Comparison of ENCODE assay signal across 18 cellular contexts in genomic region chr2:215654177-215654850, GRCh38.
DNase-seq lines count a peak whose midpoint lies in the region; TF ChIP-seq lines count a peak whose summit lies in the region.
"Had no signal": no experiment of that assay in that cellular context is flagged by ENCODE, and none has a peak within 500 bp of the region (broad histone marks: within the 10 kb centered on the region; RNA-seq: fewer than 3 reads in every experiment).

No MANE protein-coding gene starts in this region.

- H3K27me3 Mint-ChIP-seq in CD8-positive, alpha-beta memory T cell = peaks cover 0 to 3% of the 10 kb centered on the region in 2 donors
- H3K27me3 Mint-ChIP-seq: activated naive CD4-positive, alpha-beta T cell treated with anti-CD3 and anti-CD28 coated beads, Interleukin-2, amount 10 ng/mL, durations not matched to agents 7 days and 5 days; CD4-positive, alpha-beta memory T cell had no signal

- H3K36me3 Mint-ChIP-seq in CD8-positive, alpha-beta memory T cell = no peaks in the 10 kb centered on the region
- H3K36me3 Mint-ChIP-seq: activated naive CD4-positive, alpha-beta T cell treated with anti-CD3 and anti-CD28 coated beads, Interleukin-2, amount 10 ng/mL, durations not matched to agents 7 days and 5 days; CD4-positive, alpha-beta memory T cell; T-cell had no signal

- peak; percentile 47 for DNase-seq in BJ (ENCODE audit: low read depth)
- DNase-seq in ascending aorta (ENCODE audit: low spot score in 2 of 2) = no peak
- peak; percentile 65 for DNase-seq in fibroblast of villous mesenchyme (ENCODE audit: low read depth)
- no peak for DNase-seq in sigmoid colon
- DNase-seq in glomerular visceral epithelial cell (ENCODE audit: extremely low spot score) = no peak
- DNase-seq in CD8-positive, alpha-beta memory T cell = no peak
- DNase-seq in superior temporal gyrus (ENCODE audit: extremely low spot score) = no peak
- no peak for DNase-seq in NCI-H748 (lab: John Stamatoyannopoulos, UW; ENCODE audit: unreplicated experiment)
- DNase-seq: activated CD8-positive, alpha-beta memory T cell treated with anti-CD3 and anti-CD28 coated beads, Interleukin-2, amount 50 U/mL, for 48 hours; activated naive CD4-positive, alpha-beta T cell treated with anti-CD3 and anti-CD28 coated beads, Interleukin-2, amount 10 ng/mL, durations not matched to agents 7 days and 5 days; CD4-positive, alpha-beta memory T cell; erythroblast; NCI-H187 treated with DMSO at 0.1 percent for 48 hours; NCI-H524 treated with DMSO at 0.1 percent for 48 hours; occipital lobe; PC-9; stimulated activated CD4-positive, alpha-beta T cell treated with anti-CD3 and anti-CD28 coated beads, Interleukin-12 subunit alpha, Interleukin-12 subunit beta, amount 100 ng/mL, for 4 hours; T-cell had no signal

- H3K4me1 Mint-ChIP-seq in CD8-positive, alpha-beta memory T cell = no peaks in the 10 kb centered on the region
- H3K4me1 Mint-ChIP-seq: activated naive CD4-positive, alpha-beta T cell treated with anti-CD3 and anti-CD28 coated beads, Interleukin-2, amount 10 ng/mL, durations not matched to agents 7 days and 5 days; CD4-positive, alpha-beta memory T cell; T-cell had no signal

- no peaks in the 10 kb centered on the region for H3K9me3 Mint-ChIP-seq in CD8-positive, alpha-beta memory T cell
- H3K9me3 Mint-ChIP-seq: activated naive CD4-positive, alpha-beta T cell treated with anti-CD3 and anti-CD28 coated beads, Interleukin-2, amount 10 ng/mL, durations not matched to agents 7 days and 5 days had no signal

- H3K9me3 ChIP-seq in ascending aorta (no peaks in the 10 kb centered on the region), sigmoid colon (no peaks in the 10 kb centered on the region)
- no peaks in the 10 kb centered on the region for H3K9me3 ChIP-seq in CD8-positive, alpha-beta memory T cell (ENCODE audit: low read length)

- H3K36me3 ChIP-seq in BJ (ENCODE audit: control insufficient read depth, insufficient read depth, low read length) = no peaks in the 10 kb centered on the region
- H3K36me3 ChIP-seq in ascending aorta = no peaks in the 10 kb centered on the region
- no peaks in the 10 kb centered on the region for H3K36me3 ChIP-seq in sigmoid colon
- H3K36me3 ChIP-seq in CD8-positive, alpha-beta memory T cell (ENCODE audit: insufficient read depth, low read length) = no peaks in the 10 kb centered on the region

- intact Hi-C loops in ascending aorta (cut with DNase I) = no loop called here
- intact Hi-C loops in sigmoid colon (cut with DNase I) = no loop called here

- no peak overlapping the region for H3K27ac Mint-ChIP-seq in CD8-positive, alpha-beta memory T cell
- H3K27ac Mint-ChIP-seq: activated naive CD4-positive, alpha-beta T cell treated with anti-CD3 and anti-CD28 coated beads, Interleukin-2, amount 10 ng/mL, durations not matched to agents 7 days and 5 days; CD4-positive, alpha-beta memory T cell; T-cell had no signal

- H3K4me3 Mint-ChIP-seq in CD8-positive, alpha-beta memory T cell = no peak overlapping the region
- H3K4me3 Mint-ChIP-seq: activated naive CD4-positive, alpha-beta T cell treated with anti-CD3 and anti-CD28 coated beads, Interleukin-2, amount 10 ng/mL, durations not matched to agents 7 days and 5 days; CD4-positive, alpha-beta memory T cell; T-cell had no signal

- WGBS in sigmoid colon, 2 donors = 66 to 78% methylated on average over 7 of the region's 7 CpGs

- H3K27ac ChIP-seq in ascending aorta (peak overlapping the region; percentile 4 to 48), sigmoid colon (peak overlapping the region; percentile 62 to 80 (median 72))
- H3K27ac ChIP-seq in CD8-positive, alpha-beta memory T cell (ENCODE audit: low read depth, low read length) = no peak overlapping the region
- H3K27ac ChIP-seq: PC-9 had no signal

- TF ChIP-seq POLR2A in sigmoid colon (IDR thresholded peaks at IDR 0.05) = no peak

- CTCF ChIA-PET in BJ (lab: Yijun Ruan, JAX) = interaction anchor here (0.8 to 2.1 kb wide), 3 partner anchors 20 to 30 kb away, joined by 3 to 4 read pairs (median 3); no protein-coding TSS in a partner anchor
- CTCF ChIA-PET in CD8-positive, alpha-beta memory T cell (lab: Charles Lee) = no interaction called here

- POLR2A ChIA-PET in BJ (lab: Charles Lee) = no interaction called here
- POLR2A ChIA-PET in CD8-positive, alpha-beta memory T cell (lab: Charles Lee) = no interaction called here

- TF ChIP-seq CTCF in BJ (IDR thresholded peaks at IDR 0.05; ENCODE audit: insufficient read depth, low read depth, low read length) (no peak), ascending aorta (IDR thresholded peaks at IDR 0.05) (no peak), fibroblast of villous mesenchyme (IDR thresholded peaks at IDR 0.05; ENCODE audit: insufficient read depth, low read depth, low read length) (no peak), sigmoid colon (IDR thresholded peaks at IDR 0.05) (no peak)

- H3K4me3 ChIP-seq in BJ (ENCODE audit: low read depth, low read length) (no peak overlapping the region), ascending aorta (no peak overlapping the region), fibroblast of villous mesenchyme (ENCODE audit: low read depth, low read length) (no peak overlapping the region), sigmoid colon (no peak overlapping the region)
- no peak overlapping the region for H3K4me3 ChIP-seq in CD8-positive, alpha-beta memory T cell (ENCODE audit: low read length)
- H3K4me3 ChIP-seq: PC-9 had no signal

- no peak for TF ChIP-seq EP300 in sigmoid colon (IDR thresholded peaks at IDR 0.05)

- H3K27me3 ChIP-seq in BJ (ENCODE audit: control insufficient read depth, insufficient read depth, low read length) (no peaks in the 10 kb centered on the region), ascending aorta (no peaks in the 10 kb centered on the region), sigmoid colon (no peaks in the 10 kb centered on the region)
- no peaks in the 10 kb centered on the region for H3K27me3 ChIP-seq in CD8-positive, alpha-beta memory T cell (ENCODE audit: insufficient read depth, low read length, poor library complexity, severe bottlenecking)

- H3K4me1 ChIP-seq in ascending aorta (peaks cover 3 to 38% of the 10 kb centered on the region in 2 donors), sigmoid colon (peaks cover 0 to 57% (median 36%) of the 10 kb centered on the region in 4 donors)
- H3K4me1 ChIP-seq in CD8-positive, alpha-beta memory T cell (ENCODE audit: insufficient read depth, low read length) = no peaks in the 10 kb centered on the region

Comparison
In these comparisons a context has a peak if more than half of its experiments do, and no peak if none do; other contexts are left out.
1. DNase-seq: peak in BJ (single experiment) and fibroblast of villous mesenchyme (single experiment); none in ascending aorta (0 of 2), sigmoid colon (single experiment), glomerular visceral epithelial cell (single experiment), CD8-positive, alpha-beta memory T cell (0 of 5), superior temporal gyrus (single experiment) and NCI-H748 (single experiment).